Comparison of ENCODE assay signal across 32 cellular contexts in the genomic region with DNA sequence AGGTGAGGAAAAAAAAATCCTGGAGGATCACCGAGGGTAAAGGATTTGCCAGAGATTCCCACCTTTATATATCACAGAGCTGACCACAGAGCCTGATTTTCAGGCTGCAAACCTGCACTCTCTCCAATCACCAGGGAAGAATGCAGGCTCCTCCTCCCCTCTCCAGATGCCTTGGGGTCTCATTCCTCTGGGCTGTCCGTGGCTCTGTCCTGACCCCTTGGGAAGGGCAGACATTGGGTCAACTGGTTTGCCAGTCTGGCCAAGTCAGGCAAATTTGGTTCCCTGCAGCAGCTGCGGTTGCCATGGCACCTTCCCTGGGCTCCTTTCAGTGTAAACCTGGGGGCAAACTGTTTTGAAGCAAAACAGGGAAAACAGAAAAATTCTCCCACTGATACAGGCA. TPM values are rescaled to one million over a fixed set of nuclear protein-coding genes. Genes with fewer than 3 reads are reported as not detected.
"Had no signal": no experiment of that assay in that cellular context is flagged by ENCODE, and none has a peak within 500 bp of the region (broad histone marks: within the 10 kb centered on the region; RNA-seq: fewer than 3 reads in every experiment).

No MANE protein-coding gene starts in this region.

- DNase-seq: dermis blood vessel endothelial cell; effector memory CD8-positive, alpha-beta T cell; erythroblast; esophagus squamous epithelium; foreskin melanocyte; glutamatergic neuron; heart right ventricle; hippocampal formation; immature natural killer cell; left ventricle myocardium superior; lower lobe of right lung; mucosa of descending colon; naive B cell; nucleus accumbens; stimulated activated CD4-positive, alpha-beta T cell treated with anti-CD3 and anti-CD28 coated beads, Interleukin-12 subunit alpha, Interleukin-12 subunit beta, amount 100 ng/mL, for 4 hours; stimulated activated CD4-positive, alpha-beta T cell treated with anti-CD3 and anti-CD28 coated beads, Interleukin-1b, Interleukin-23, amount 100 ng/mL, for 48 hours; stimulated activated CD4-positive, alpha-beta T cell treated with anti-CD3 and anti-CD28 coated beads, Interleukin-4, amount 100 ng/mL, for 1 hour; stimulated activated CD8-positive, alpha-beta memory T cell treated with anti-CD3 and anti-CD28 coated beads, Interleukin-4, amount 100 ng/mL, for 48 hours; stimulated activated naive CD4-positive, alpha-beta T cell treated with Interleukin-2 at 50 U/mL for 16 hours; stomach; thyroid gland had no signal

- H3K9me3 Mint-ChIP-seq: effector memory CD8-positive, alpha-beta T cell; immature natural killer cell; natural killer cell treated with Interleukin-12 subunit alpha and Interleukin-12 subunit beta and Interleukin-15 and Interleukin-18, amount 100 ng/mL, for 72 hours; neural crest cell had no signal

- H3K9me3 ChIP-seq: esophagus squamous epithelium, heart right ventricle, lower lobe of right lung, mucosa of descending colon, prostate gland, right atrium auricular region, stomach, thyroid gland had no signal

- H3K4me3 Mint-ChIP-seq: effector memory CD8-positive, alpha-beta T cell; immature natural killer cell; naive B cell; natural killer cell treated with Interleukin-12 subunit alpha and Interleukin-12 subunit beta and Interleukin-15 and Interleukin-18, amount 100 ng/mL, for 72 hours; neural crest cell; type B pancreatic cell had no signal

- H3K4me2 ChIP-seq: smooth muscle cell had no signal

- H3K4me1 Mint-ChIP-seq: immature natural killer cell had no signal

- H3K36me3 ChIP-seq: esophagus squamous epithelium, heart right ventricle, lower lobe of right lung, prostate gland, right atrium auricular region, stomach, thyroid gland had no signal

- H3K27ac ChIP-seq: coronary artery, esophagus squamous epithelium, heart right ventricle, lower lobe of right lung, prostate gland, right atrium auricular region, stomach, thyroid gland had no signal

- H3K36me3 Mint-ChIP-seq: immature natural killer cell; naive B cell; natural killer cell treated with Interleukin-12 subunit alpha and Interleukin-12 subunit beta and Interleukin-15 and Interleukin-18, amount 100 ng/mL, for 72 hours; type B pancreatic cell had no signal

- H3K4me1 ChIP-seq: esophagus squamous epithelium, lower lobe of right lung, prostate gland, stomach, thyroid gland had no signal

- H3K27me3 ChIP-seq: right atrium auricular region, thyroid gland had no signal

- ATAC-seq: effector memory CD8-positive, alpha-beta T cell; heart right ventricle; left ventricle myocardium superior; lower lobe of right lung; mucosa of descending colon; natural killer cell treated with Interleukin-12 subunit alpha and Interleukin-12 subunit beta and Interleukin-15 and Interleukin-18, amount 100 ng/mL, for 72 hours; sciatic nerve had no signal

- H3K27ac Mint-ChIP-seq: effector memory CD8-positive, alpha-beta T cell; immature natural killer cell; naive B cell; natural killer cell treated with Interleukin-12 subunit alpha and Interleukin-12 subunit beta and Interleukin-15 and Interleukin-18, amount 100 ng/mL, for 72 hours; type B pancreatic cell had no signal

- H3K4me3 ChIP-seq: coronary artery, esophagus squamous epithelium, heart right ventricle, lower lobe of right lung, mucosa of descending colon, prostate gland, right atrium auricular region, smooth muscle cell, stomach, thyroid gland had no signal

RNA-seq across cellular contexts. Expression of a gene that starts 11.6 kb away (rescaled TPM):
- total RNA-seq: esophagus squamous epithelium; left ventricle myocardium superior; lower lobe of right lung; natural killer cell treated with Interleukin-12 subunit alpha and Interleukin-12 subunit beta and Interleukin-15 and Interleukin-18, amount 100 ng/mL, for 72 hours; right atrium auricular region; sciatic nerve; subcutaneous adipose tissue had no signal
- polyA plus RNA-seq: heart right ventricle, keratinocyte, urinary bladder had no signal
